In the genomic region with DNA sequence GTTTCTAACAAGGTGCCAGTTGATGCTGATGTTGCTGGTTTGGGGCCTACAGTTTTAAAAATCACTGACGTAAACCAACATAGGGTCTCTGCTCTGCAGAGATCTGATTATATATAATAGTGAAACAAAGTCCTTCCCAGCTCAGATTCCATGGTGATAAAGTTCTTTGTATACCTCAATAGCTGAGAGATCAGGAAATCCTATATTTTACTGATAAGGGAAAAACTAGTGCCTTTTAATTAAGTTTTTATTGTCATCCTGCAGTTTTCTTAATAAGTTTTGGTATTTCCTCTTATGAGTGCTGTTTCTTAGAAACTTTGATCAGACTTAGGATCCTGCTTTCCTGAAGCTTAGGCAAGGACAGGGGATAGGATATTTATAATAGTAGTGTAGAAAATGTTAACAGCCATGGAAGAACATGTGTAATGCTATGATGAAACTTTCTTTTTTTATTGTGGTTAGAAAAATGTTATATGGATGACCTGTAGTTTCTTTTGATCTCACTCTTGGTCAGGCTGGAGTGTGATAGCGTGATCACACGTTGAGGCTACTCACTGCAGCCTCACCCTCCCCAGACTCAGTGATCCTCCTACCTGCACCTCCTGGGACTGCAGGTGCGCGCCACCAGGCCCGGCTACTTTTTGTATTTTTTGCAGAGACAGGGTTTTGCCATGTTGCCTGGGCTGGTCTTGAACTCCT, we compare ENCODE assay signal across 11 cellular contexts. TPM values are rescaled to one million over a fixed set of nuclear protein-coding genes. Genes with fewer than 3 reads are reported as not detected.
DNase-seq lines count a peak whose midpoint lies in the region; ATAC-seq, FAIRE-seq and TF ChIP-seq lines count a peak whose summit lies in the region.
"Had no signal": no experiment of that assay in that cellular context is flagged by ENCODE, and none has a peak within 500 bp of the region (broad histone marks: within the 10 kb centered on the region; RNA-seq: fewer than 3 reads in every experiment).

No MANE protein-coding gene starts in this region.

- peak; percentile 51 for DNase-seq in activated CD4-positive, alpha-beta T cell treated with anti-CD3 and anti-CD28 coated beads for 48 hours
- no peak for DNase-seq in activated CD4-positive, alpha-beta T cell treated with anti-CD3 and anti-CD28 coated beads for 4 hours
- DNase-seq in IMR-90 (peak; percentile 59), K562 (ENCODE audit: extremely low read depth in 1 of 4, low spot score in 3 of 4) (no peak), neural progenitor cell (ENCODE audit: low spot score) (no peak), NCI-H345 treated with DMSO at 0.1 percent for 48 hours (lab: John Stamatoyannopoulos, UW; ENCODE audit: unreplicated experiment) (no peak), NCI-H1694 (lab: John Stamatoyannopoulos, UW) (no peak)
- DNase-seq: SJCRH30 had no signal

- no peak overlapping the region for H3K56ac ChIP-seq in IMR-90 (ENCODE audit: extremely low read depth, insufficient read depth, low read length)

- no peak overlapping the region for H2BK5ac ChIP-seq in IMR-90 (ENCODE audit: low read depth, low read length, poor library complexity, severe bottlenecking)

- in situ Hi-C loops in IMR-90 (cut with MboI; ENCODE audit: low sequenced_read_pairs): loop anchor here (10.0 kb wide), 1 partner anchor 61 kb away; no protein-coding TSS in a partner anchor
- in situ Hi-C loops in K562 (cut with MboI): no loop called here

- H3K9ac ChIP-seq in IMR-90 (ENCODE audit: low read depth, low read length) (no peak overlapping the region), K562 (ENCODE audit: insufficient read depth in 1 of 2, low read depth in 2 of 2, low read length in 2 of 2) (no peak overlapping the region), neural progenitor cell (no peak overlapping the region)
- H3K9ac ChIP-seq: parathyroid adenoma had no signal

- H3K23ac ChIP-seq in IMR-90 (ENCODE audit: low read depth, low read length): no peak overlapping the region

- H2AFZ ChIP-seq in IMR-90 (replicated peaks; ENCODE audit: low read length, poor library complexity) (no peak overlapping the region), K562 (ENCODE audit: low read depth, low read length) (no peak overlapping the region), neural progenitor cell (replicated peaks) (no peak overlapping the region)
- H2AFZ ChIP-seq: parathyroid adenoma had no signal

- peaks cover 99% of the 10 kb centered on the region for H3K79me2 ChIP-seq in K562 (ENCODE audit: control insufficient read depth, insufficient read depth, low read length)
- peaks cover 100% of the 10 kb centered on the region for H3K79me2 ChIP-seq in neural progenitor cell (ENCODE audit: low read depth)

- TF ChIP-seq RAD21 in IMR-90 (IDR thresholded peaks at IDR 0.05; ENCODE audit: low read length): no peak
- no peak for TF ChIP-seq RAD21 in K562 (CRISPR knock-in tag; conservative IDR thresholded peaks at IDR 0.05 in 1 of 2, IDR thresholded peaks at IDR 0.05 in 1 of 2)

- ATAC-seq in IMR-90 (ENCODE audit: low read depth) (peak; percentile 19; the same call in 1 of the 2 replicates), K562 (peak; percentile 37), GM21619 (IDR thresholded peaks at IDR 0.05; ENCODE audit: unreplicated experiment) (no peak)

- H3K14ac ChIP-seq in IMR-90 (replicated peaks; ENCODE audit: low read depth, low read length): no peak overlapping the region

- H3K27me3 ChIP-seq in IMR-90 (ENCODE audit: control insufficient read depth, insufficient read depth, low read length): no peaks in the 10 kb centered on the region
- no peaks in the 10 kb centered on the region for H3K27me3 ChIP-seq in K562 (ENCODE audit: control insufficient read depth in 2 of 2, insufficient read depth in 2 of 2, low read length in 2 of 2)
- no peaks in the 10 kb centered on the region for H3K27me3 ChIP-seq in neural progenitor cell
- H3K27me3 ChIP-seq: SJCRH30 had no signal

- H2BK120ac ChIP-seq in IMR-90 (ENCODE audit: low read depth, low read length): no peak overlapping the region

- H4K5ac ChIP-seq in IMR-90 (ENCODE audit: low read depth, low read length): no peak overlapping the region

- CTCF ChIA-PET in IMR-90 (lab: Yijun Ruan, JAX) (no interaction called here), K562 (lab: Yijun Ruan, JAX; ENCODE audit: low intra/inter-chr PET ratio) (no interaction called here)

- no peaks in the 10 kb centered on the region for H3K9me3 Mint-ChIP-seq in neural progenitor cell

- no peak overlapping the region for H2BK20ac ChIP-seq in IMR-90 (ENCODE audit: low read depth, low read length)

- H3K27ac ChIP-seq in IMR-90 (ENCODE audit: insufficient read depth, low read length): no peak overlapping the region
- no peak overlapping the region for H3K27ac ChIP-seq in K562 (ENCODE audit: extremely low read depth, low read depth, low read length)
- H3K27ac ChIP-seq in neural progenitor cell: peak overlapping the region; percentile 13
- H3K27ac ChIP-seq: parathyroid adenoma, SJCRH30 had no signal

- no peak overlapping the region for H2AK5ac ChIP-seq in IMR-90 (ENCODE audit: low read depth, low read length)

- peaks cover 11% of the 10 kb centered on the region for H3K9me1 ChIP-seq in IMR-90 (ENCODE audit: insufficient read depth, low read length)
- H3K9me1 ChIP-seq in K562 (ENCODE audit: control insufficient read depth, insufficient read depth, low read length): no peaks in the 10 kb centered on the region

- H3K9me3 ChIP-seq in IMR-90 (ENCODE audit: control insufficient read depth, insufficient read depth, low read length) (no peaks in the 10 kb centered on the region), K562 (replicated peaks; ENCODE audit: control insufficient read depth, insufficient read depth, low read depth, low read length) (no peaks in the 10 kb centered on the region), neural progenitor cell (ENCODE audit: low read depth) (no peaks in the 10 kb centered on the region)
- H3K9me3 ChIP-seq: SJCRH30 had no signal

- TF ChIP-seq EP300 in K562 (IDR thresholded peaks at IDR 0.05; ENCODE audit: low read length): no peak

- H3K36me3 Mint-ChIP-seq in neural progenitor cell: peaks cover 23% of the 10 kb centered on the region

- H3K4ac ChIP-seq in IMR-90 (ENCODE audit: low read depth, low read length): no peak overlapping the region

- H3K36me3 ChIP-seq in IMR-90 (ENCODE audit: control insufficient read depth, insufficient read depth, low read length) (peaks cover 15% of the 10 kb centered on the region), K562 (ENCODE audit: control insufficient read depth, insufficient read depth, low read length) (peaks cover 80% of the 10 kb centered on the region), neural progenitor cell (peaks cover 3% of the 10 kb centered on the region)

- no peak overlapping the region for H4K8ac ChIP-seq in IMR-90 (ENCODE audit: low read depth in 2 of 2, low read length in 2 of 2)

- H3K18ac ChIP-seq in IMR-90 (ENCODE audit: low read depth, low read length): no peak overlapping the region

- H3K27ac Mint-ChIP-seq in neural progenitor cell: no peak overlapping the region

- peaks cover 4 to 28% of the 10 kb centered on the region in 2 experiments; a peak in 3 of 4 replicates for H3K79me1 ChIP-seq in IMR-90 (ENCODE audit: low read depth in 1 of 2, low read length in 2 of 2)

- no peak overlapping the region for H2AK9ac ChIP-seq in IMR-90 (replicated peaks; ENCODE audit: low read depth, low read length, poor library complexity)

- intact Hi-C loops in IMR-90 (cut with micrococcal nuclease): loop anchor here (5.0 kb wide), 1 partner anchor 37 kb away; no protein-coding TSS in a partner anchor
- intact Hi-C loops in K562 (cut with micrococcal nuclease): no loop called here

- BruUV-seq in IMR-90 (replicated peaks; lab: Mats Ljungman, UMichigan): no TSS peak
- no TSS peak for BruUV-seq in K562 (replicated peaks; lab: Mats Ljungman, UMichigan)

- TF ChIP-seq CTCF in IMR-90 (conservative IDR thresholded peaks at IDR 0.05; ENCODE audit: low read depth, low read length) (peak; percentile 13; the same call in 1 of the 2 replicates), K562 (IDR thresholded peaks at IDR 0.05 in 2 of 3, conservative IDR thresholded peaks at IDR 0.05 in 1 of 3; ENCODE audit: insufficient read depth in 2 of 3, low read depth in 1 of 3, low read length in 3 of 3) (peak in 2 of 3 experiments; percentile 20 to 21; a peak in 1 of 6 replicates), neural progenitor cell (IDR thresholded peaks at IDR 0.05) (peak; percentile 8)

- H3K4me3 Mint-ChIP-seq in neural progenitor cell: no peak overlapping the region

- H4K20me1 ChIP-seq in IMR-90 (ENCODE audit: insufficient read depth, low read length) (peaks cover 97% of the 10 kb centered on the region), K562 (replicated peaks; ENCODE audit: control insufficient read depth, insufficient read depth, low read length) (peaks cover 43% of the 10 kb centered on the region), neural progenitor cell (ENCODE audit: low read depth) (peaks cover 99% of the 10 kb centered on the region)

- H3K4me2 ChIP-seq in IMR-90 (ENCODE audit: low read depth, low read length): no peak overlapping the region; the same call in 1 of the 2 replicates
- no peak overlapping the region for H3K4me2 ChIP-seq in K562 (ENCODE audit: insufficient read depth, low read length)
- H3K4me2 ChIP-seq in neural progenitor cell: no peak overlapping the region

- WGBS in IMR-90 (ENCODE audit: extremely low coverage in 2 of 2, insufficient read length in 1 of 2), 2 experiments: no CpG with 5 or more reads among the region's 6 CpGs
- 92% methylated on average over 4 of the region's 6 CpGs for WGBS in K562 (ENCODE audit: insufficient coverage, low coverage, missing lambda C conversion rate)

- H3K4me1 Mint-ChIP-seq in neural progenitor cell: peaks cover 5% of the 10 kb centered on the region

- dilution Hi-C loops in IMR-90 (cut with HindIII; ENCODE audit: low sequenced_read_pairs, unreplicated experiment): no loop called here

- POLR2A ChIA-PET in IMR-90 (lab: Charles Lee; ENCODE audit: unreplicated experiment) (no interaction called here), K562 (lab: Yijun Ruan, JAX) (interaction anchor here (0.7 to 6.5 kb wide), 6 partner anchors 9 to 20 kb away, joined by 3 to 41 read pairs (median 5); no protein-coding TSS in a partner anchor)

- FAIRE-seq in K562 (lab: Jason Lieb, UNC): no peak
- FAIRE-seq: islet of Langerhans had no signal

- H3F3A ChIP-seq in neural progenitor cell (ENCODE audit: low read depth): no peaks in the 10 kb centered on the region

- no peak overlapping the region for H4K91ac ChIP-seq in IMR-90 (ENCODE audit: insufficient read depth, low read depth, low read length)

- no peaks in the 10 kb centered on the region for H3K27me3 Mint-ChIP-seq in neural progenitor cell (ENCODE audit: insufficient read depth, low read depth)

- H3K4me3 ChIP-seq in IMR-90 (ENCODE audit: insufficient read depth, low read depth, low read length) (no peak overlapping the region), K562 (no peak overlapping the region), neural progenitor cell (no peak overlapping the region)
- H3K4me3 ChIP-seq: SJCRH30 had no signal

- H3K4me1 ChIP-seq in IMR-90 (ENCODE audit: control insufficient read depth, insufficient read depth, low read length) (peaks cover 12% of the 10 kb centered on the region), K562 (replicated peaks in 1 of 2; ENCODE audit: control insufficient read depth in 2 of 2, insufficient read depth in 2 of 2, low read length in 2 of 2) (peaks cover 4 to 5% of the 10 kb centered on the region in 2 experiments; a peak in 4 of 5 replicates), neural progenitor cell (no peaks in the 10 kb centered on the region)
- H3K4me1 ChIP-seq: SJCRH30 had no signal

- H2BK15ac ChIP-seq in IMR-90 (ENCODE audit: low read depth, low read length): no peak overlapping the region

- TF ChIP-seq POLR2A in IMR-90 (IDR thresholded peaks at IDR 0.05; ENCODE audit: low read depth, low read length) (no peak), K562 (conservative IDR thresholded peaks at IDR 0.05) (no peak)

RNA-seq across cellular contexts. Expression of gene CAPRIN1, which starts 14.1 kb away (rescaled TPM):
- 253 and 266 TPM in 2 replicates for total RNA-seq in IMR-90 (2012; rRNA removed)
- 107 and 127 TPM in 2 replicates for polyA plus RNA-seq in IMR-90 (2012; rRNA removed)
- 46.8 and 91.7 TPM in 2 replicates for polyA plus RNA-seq in IMR-90 (2012; cell fraction: cytosol; rRNA removed)
- polyA plus RNA-seq in IMR-90 (2012; cell fraction: nucleus; rRNA removed; ENCODE audit: low replicate concordance): 71.0 and 99.2 TPM in 2 replicates
- total RNA-seq in K562 (2011; cell fraction: chromatin; rRNA removed; ENCODE audit: low replicate concordance): 130 and 461 TPM in 2 replicates
- 84.2 and 92.2 TPM in 2 replicates for total RNA-seq in K562 (2011; cell fraction: nucleolus; rRNA removed)
- 188 and 293 TPM in 2 replicates for total RNA-seq in K562 (2011; cell fraction: nucleoplasm; rRNA removed)
- total RNA-seq in K562 (2014; rRNA removed): 216 and 244 TPM in 2 replicates
- total RNA-seq in K562 (2014; rRNA removed; fragmentation: Illumina TruSeq; extraction: Trizol): 226 and 247 TPM in 2 replicates
- 237 and 246 TPM in 2 replicates for total RNA-seq in K562 (2015; rRNA removed; fragmentation: Illumina TruSeq; extraction: Trizol)
- total RNA-seq in K562 (2021): 252 and 263 TPM in 2 replicates
- polyA plus RNA-seq in K562 (2011; rRNA removed): 255 and 269 TPM in 2 replicates
- 244 and 252 TPM in 2 replicates for polyA plus RNA-seq in K562 (2011; cell fraction: cytosol; rRNA removed)
- 170 and 222 TPM in 2 replicates for polyA plus RNA-seq in K562 (2011; cell fraction: nucleus; rRNA removed)
- 154 and 186 TPM in 2 replicates for polyA plus RNA-seq in K562 (2012)
- polyA plus RNA-seq in K562 (2014; fragmentation: Illumina TruSeq; extraction: Trizol): 235 and 271 TPM in 2 replicates
- polyA plus RNA-seq in K562 (2014; fragmentation: Nextera tagmentation; extraction: Ambion mirVana): 10 to 100 TPM; 49.6 to 51.8 TPM
- polyA plus RNA-seq in K562 (2014; rRNA removed): 181 and 188 TPM in 2 replicates
- polyA minus RNA-seq in K562 (2011; rRNA and poly(A)+ RNA removed): 519 and 530 TPM in 2 replicates
- 168 and 225 TPM in 2 replicates for polyA minus RNA-seq in K562 (2011; cell fraction: cytosol; rRNA and poly(A)+ RNA removed)
- 89.8 and 158 TPM in 2 replicates for polyA minus RNA-seq in K562 (2011; cell fraction: nucleus; rRNA and poly(A)+ RNA removed)
- total RNA-seq in neural progenitor cell (ENCODE audit: low replicate concordance): 275 and 498 TPM in 2 replicates

RNA-seq across cellular contexts. Expression of gene NAT10, which starts 39.8 kb away (rescaled TPM):
- total RNA-seq in IMR-90 (2012; rRNA removed): 31.9 and 34.8 TPM in 2 replicates
- polyA plus RNA-seq in IMR-90 (2012; rRNA removed): 28.0 and 28.1 TPM in 2 replicates
- 13.6 and 19.4 TPM in 2 replicates for polyA plus RNA-seq in IMR-90 (2012; cell fraction: cytosol; rRNA removed)
- polyA plus RNA-seq in IMR-90 (2012; cell fraction: nucleus; rRNA removed; ENCODE audit: low replicate concordance): 37.8 and 53.4 TPM in 2 replicates
- 165 and 174 TPM in 2 replicates for total RNA-seq in K562 (2011; cell fraction: chromatin; rRNA removed; ENCODE audit: low replicate concordance)
- total RNA-seq in K562 (2011; cell fraction: nucleolus; rRNA removed): 86.5 and 93.6 TPM in 2 replicates
- total RNA-seq in K562 (2011; cell fraction: nucleoplasm; rRNA removed): 106 and 112 TPM in 2 replicates
- total RNA-seq in K562 (2014; rRNA removed): 59.5 and 68.0 TPM in 2 replicates
- 69.0 and 71.1 TPM in 2 replicates for total RNA-seq in K562 (2014; rRNA removed; fragmentation: Illumina TruSeq; extraction: Trizol)
- 91.3 and 92.9 TPM in 2 replicates for total RNA-seq in K562 (2015; rRNA removed; fragmentation: Illumina TruSeq; extraction: Trizol)
- 125 and 127 TPM in 2 replicates for total RNA-seq in K562 (2021)
- 86.3 and 96.5 TPM in 2 replicates for polyA plus RNA-seq in K562 (2011; rRNA removed)
- polyA plus RNA-seq in K562 (2011; cell fraction: cytosol; rRNA removed): 79.8 and 93.3 TPM in 2 replicates
- polyA plus RNA-seq in K562 (2011; cell fraction: nucleus; rRNA removed): 120 and 143 TPM in 2 replicates
- 54.7 and 77.0 TPM in 2 replicates for polyA plus RNA-seq in K562 (2012)
- polyA plus RNA-seq in K562 (2014; fragmentation: Illumina TruSeq; extraction: Trizol): 91.3 and 98.2 TPM in 2 replicates
- 100 to 1,000 TPM in 1 of 2 experiments, 10 to 100 TPM in 1; 55.4 to 122 TPM for polyA plus RNA-seq in K562 (2014; fragmentation: Nextera tagmentation; extraction: Ambion mirVana)
- polyA plus RNA-seq in K562 (2014; rRNA removed): 62.4 and 73.4 TPM in 2 replicates
- 131 and 145 TPM in 2 replicates for polyA minus RNA-seq in K562 (2011; rRNA and poly(A)+ RNA removed)
- polyA minus RNA-seq in K562 (2011; cell fraction: cytosol; rRNA and poly(A)+ RNA removed): 100 and 108 TPM in 2 replicates
- polyA minus RNA-seq in K562 (2011; cell fraction: nucleus; rRNA and poly(A)+ RNA removed): 60.0 and 82.5 TPM in 2 replicates
- total RNA-seq in neural progenitor cell (ENCODE audit: low replicate concordance): 42.9 and 44.6 TPM in 2 replicates

Comparison
In these comparisons a context has a peak if more than half of its experiments do, and no peak if none do; other contexts are left out.
1. DNase-seq: peak in activated CD4-positive, alpha-beta T cell treated with anti-CD3 and anti-CD28 coated beads for 48 hours (single experiment) and IMR-90 (single experiment); none in activated CD4-positive, alpha-beta T cell treated with anti-CD3 and anti-CD28 coated beads for 4 hours (0 of 2), K562 (0 of 4), neural progenitor cell (single experiment), NCI-H345 treated with DMSO at 0.1 percent for 48 hours (single experiment) and NCI-H1694 (single experiment).
2. Peak in every context shown above with its lines, with median percentiles within 50 percentile points of each other: CTCF ChIP-seq.